Comparison of ENCODE assay signal across 37 cellular contexts in genomic region chr2:77336013-77336412, GRCh38.
DNase-seq lines count a peak whose midpoint lies in the region; ATAC-seq, FAIRE-seq and TF ChIP-seq lines count a peak whose summit lies in the region.
"Had no signal": no experiment of that assay in that cellular context is flagged by ENCODE, and none has a peak within 500 bp of the region (broad histone marks: within the 10 kb centered on the region; RNA-seq: fewer than 3 reads in every experiment).

No MANE protein-coding gene starts in this region.

- no peaks in the 10 kb centered on the region; the same call in 1 of the 2 replicates for H3K4me1 Mint-ChIP-seq in WTC11
- H3K4me1 Mint-ChIP-seq: B cell; CD14-positive monocyte; CD4-positive, alpha-beta memory T cell; CD4-positive, CD25-positive, alpha-beta regulatory T cell; CD8-positive, alpha-beta memory T cell had no signal

- no peak for TF ChIP-seq CTCF in HepG2 (CRISPR knock-in tag; IDR thresholded peaks at IDR 0.05)
- no peak for TF ChIP-seq CTCF in right lobe of liver (IDR thresholded peaks at IDR 0.05)
- TF ChIP-seq CTCF in HEK293 (tag by site-specific recombination; IDR thresholded peaks at IDR 0.05), result no peak
- no peak for TF ChIP-seq CTCF in WTC11 (IDR thresholded peaks at IDR 0.05)
- no peak for TF ChIP-seq CTCF in osteoblast (IDR thresholded peaks at IDR 0.05; ENCODE audit: extremely low read depth, low read depth, low read length)

- POLR2A ChIA-PET in HepG2 (lab: Yijun Ruan, JAX) (no interaction called here), HEK293 (lab: Yijun Ruan, JAX) (no interaction called here), WTC11 (lab: Charles Lee) (no interaction called here)

- no peaks in the 10 kb centered on the region for H3K27me3 ChIP-seq in HepG2 (ENCODE audit: control insufficient read depth in 1 of 2, insufficient read depth in 2 of 2, low read length in 2 of 2)
- H3K27me3 ChIP-seq in right lobe of liver, result no peaks in the 10 kb centered on the region
- H3K27me3 ChIP-seq in osteoblast (ENCODE audit: insufficient read depth, low read length), result no peaks in the 10 kb centered on the region
- H3K27me3 ChIP-seq: BE2C; BLaER1; BLaER1 treated with 17β-estradiol and CSF1 and Interleukin-3, amounts not matched to agents 10 nM and 100 nM had no signal

- intact Hi-C loops in HepG2 (cut with micrococcal nuclease; ENCODE audit: unreplicated experiment) (no loop called here), right lobe of liver (cut with DNase I) (no loop called here)

- H3K9me3 Mint-ChIP-seq in WTC11, result peaks cover 42% of the 10 kb centered on the region

- H3K27ac Mint-ChIP-seq in WTC11, result no peak overlapping the region
- H3K27ac Mint-ChIP-seq: B cell; CD14-positive monocyte; CD4-positive, alpha-beta memory T cell; CD4-positive, alpha-beta T cell; CD4-positive, CD25-positive, alpha-beta regulatory T cell; CD8-positive, alpha-beta memory T cell; CD8-positive, alpha-beta T cell had no signal

- H3K36me3 ChIP-seq in HepG2 (replicated peaks in 1 of 2; ENCODE audit: control insufficient read depth in 1 of 2, insufficient read depth in 2 of 2, low read length in 2 of 2), result no peaks in the 10 kb centered on the region
- no peaks in the 10 kb centered on the region for H3K36me3 ChIP-seq in right lobe of liver
- no peaks in the 10 kb centered on the region for H3K36me3 ChIP-seq in HEK293 (ENCODE audit: control insufficient read depth in 2 of 2, insufficient read depth in 1 of 2, low read length in 2 of 2)
- no peaks in the 10 kb centered on the region for H3K36me3 ChIP-seq in osteoblast (ENCODE audit: insufficient read depth, low read length)
- H3K36me3 ChIP-seq: BE2C; BLaER1; BLaER1 treated with 17β-estradiol and CSF1 and Interleukin-3, amounts not matched to agents 10 nM and 100 nM had no signal

- H3K79me2 ChIP-seq in HepG2 (ENCODE audit: insufficient read depth, low read length) (no peaks in the 10 kb centered on the region), osteoblast (ENCODE audit: insufficient read depth, low read length) (no peaks in the 10 kb centered on the region)

- no peaks in the 10 kb centered on the region for H4K20me1 ChIP-seq in HepG2 (ENCODE audit: insufficient read depth, low read length)
- H4K20me1 ChIP-seq in osteoblast (ENCODE audit: insufficient read depth, low read length), result no peaks in the 10 kb centered on the region
- H4K20me1 ChIP-seq: BLaER1; BLaER1 treated with 17β-estradiol and CSF1 and Interleukin-3, amounts not matched to agents 10 nM and 100 nM had no signal

- no peak overlapping the region for H3K4me3 ChIP-seq in HepG2 (replicated peaks in 1 of 3; ENCODE audit: insufficient read depth in 1 of 3, low read depth in 2 of 3, low read length in 3 of 3)
- no peak overlapping the region for H3K4me3 ChIP-seq in right lobe of liver
- H3K4me3 ChIP-seq in HEK293 (ENCODE audit: low read depth, low read length), result no peak overlapping the region
- no peak overlapping the region for H3K4me3 ChIP-seq in osteoblast (ENCODE audit: insufficient read depth, low read length)
- H3K4me3 ChIP-seq: A549; BLaER1; BLaER1 treated with 17β-estradiol and CSF1 and Interleukin-3, amounts not matched to agents 10 nM and 100 nM had no signal

- no peak for TF ChIP-seq EP300 in HepG2 (IDR thresholded peaks at IDR 0.05; ENCODE audit: low read depth in 2 of 2, low read length in 2 of 2)
- no peak for TF ChIP-seq EP300 in HepG2 (CRISPR knock-in tag; IDR thresholded peaks at IDR 0.05; ENCODE audit: borderline replicate concordance)

- no peak overlapping the region for H3K27ac ChIP-seq in HepG2 (ENCODE audit: extremely low read length, insufficient read depth, low read length)
- H3K27ac ChIP-seq in right lobe of liver, result no peak overlapping the region
- H3K27ac ChIP-seq in HEK293 (ENCODE audit: extremely low read depth, low read depth, low read length), result no peak overlapping the region
- no peak overlapping the region for H3K27ac ChIP-seq in osteoblast (ENCODE audit: low read depth, low read length)
- H3K27ac ChIP-seq: 22Rv1; A549; BLaER1; BLaER1 treated with 17β-estradiol and CSF1 and Interleukin-3, amounts not matched to agents 10 nM and 100 nM; C4-2B had no signal

- TF ChIP-seq POLR2A in HepG2 (IDR thresholded peaks at IDR 0.05; ENCODE audit: insufficient read depth in 1 of 2, low read depth in 2 of 2, low read length in 2 of 2), result no peak
- TF ChIP-seq POLR2A in right lobe of liver (IDR thresholded peaks at IDR 0.05), result no peak

- H3K9me3 ChIP-seq in HepG2 (ENCODE audit: low read length) (peaks cover 26% of the 10 kb centered on the region), right lobe of liver (no peaks in the 10 kb centered on the region), HEK293 (ENCODE audit: control insufficient read depth, insufficient read depth, low read depth, low read length) (no peaks in the 10 kb centered on the region), osteoblast (ENCODE audit: low read depth, low read length) (peaks cover 2% of the 10 kb centered on the region)
- H3K9me3 ChIP-seq: BE2C, Caco-2 had no signal

- no peak overlapping the region for H3K4me3 Mint-ChIP-seq in WTC11
- H3K4me3 Mint-ChIP-seq: B cell; CD14-positive monocyte; CD4-positive, alpha-beta memory T cell; CD4-positive, alpha-beta T cell; CD4-positive, CD25-positive, alpha-beta regulatory T cell; CD8-positive, alpha-beta memory T cell; CD8-positive, alpha-beta T cell had no signal

- H3K4me2 ChIP-seq in HepG2 (ENCODE audit: low read depth, low read length), result no peak overlapping the region
- H3K4me2 ChIP-seq in osteoblast (ENCODE audit: insufficient read depth, low read length), result no peak overlapping the region
- H3K4me2 ChIP-seq: A549; BLaER1; BLaER1 treated with 17β-estradiol and CSF1 and Interleukin-3, amounts not matched to agents 10 nM and 100 nM had no signal

- no peak overlapping the region for H3K9ac ChIP-seq in HepG2 (ENCODE audit: insufficient read depth, low read depth, low read length)
- H3K9ac ChIP-seq: BLaER1; BLaER1 treated with 17β-estradiol and CSF1 and Interleukin-3, amounts not matched to agents 10 nM and 100 nM had no signal

- no peak for TF ChIP-seq RAD21 in HepG2 (CRISPR knock-in tag; IDR thresholded peaks at IDR 0.05)

- DNase-seq in HepG2 (ENCODE audit: low spot score), result no peak
- no peak for DNase-seq in right lobe of liver
- DNase-seq in WTC11 (ENCODE audit: low spot score), result no peak
- peak; percentile 11 for DNase-seq in osteoblast (ENCODE audit: insufficient read length, low spot score, missing footprints)
- DNase-seq in left lobe of liver (ENCODE audit: low spot score), result no peak
- no peak for DNase-seq in NCI-H128 (lab: John Stamatoyannopoulos, UW; ENCODE audit: unreplicated experiment)
- DNase-seq: 8988T; ACHN; AML-193; BE2C; C1 segment of cervical spinal cord; Caco-2; Calu3; CD4-positive, alpha-beta memory T cell; CD4-positive, alpha-beta T cell; CD4-positive, CD25-positive, alpha-beta regulatory T cell; CD8-positive, alpha-beta memory T cell; CD8-positive, alpha-beta T cell; COR-L47; DMS 273 treated with DMSO at 0.1 percent for 48 hours; DMS153; DMS53; DMS79; DMS79 treated with DMSO at 0.1 percent for 48 hours; DND-41; EL had no signal

- in situ Hi-C loops in HepG2 (cut with HindIII; ENCODE audit: extremely low pct_ligation_motif_present, low pct_unique_long_range_greater_than_20kb), result no loop called here

- CTCF ChIA-PET in HepG2 (lab: Yijun Ruan, JAX; ENCODE audit: low intra/inter-chr PET ratio, low total read pairs), result no interaction called here
- CTCF ChIA-PET in HEK293 (lab: Yijun Ruan, JAX), result no interaction called here
- CTCF ChIA-PET in WTC11 (lab: Charles Lee), result no interaction called here

- no peaks in the 10 kb centered on the region for H3K4me1 ChIP-seq in HepG2 (ENCODE audit: insufficient read depth, low read length)
- H3K4me1 ChIP-seq in right lobe of liver, result no peaks in the 10 kb centered on the region
- H3K4me1 ChIP-seq in HEK293 (ENCODE audit: control insufficient read depth, insufficient read depth, low read length), result no peaks in the 10 kb centered on the region
- H3K4me1 ChIP-seq in osteoblast (ENCODE audit: insufficient read depth, low read length), result no peaks in the 10 kb centered on the region
- H3K4me1 ChIP-seq: A549; BE2C; BLaER1; BLaER1 treated with 17β-estradiol and CSF1 and Interleukin-3, amounts not matched to agents 10 nM and 100 nM; Caco-2 had no signal

- no peaks in the 10 kb centered on the region for H3K27me3 Mint-ChIP-seq in WTC11 (ENCODE audit: low read depth)
- H3K27me3 Mint-ChIP-seq: B cell; CD4-positive, alpha-beta memory T cell; CD4-positive, alpha-beta T cell; CD4-positive, CD25-positive, alpha-beta regulatory T cell; CD8-positive, alpha-beta memory T cell had no signal

- no peak for FAIRE-seq in HepG2 (lab: Jason Lieb, UNC)
- FAIRE-seq: A204.1, A549, D721Med had no signal

- H2AFZ ChIP-seq in HepG2 (ENCODE audit: low read length), result no peak overlapping the region
- no peak overlapping the region for H2AFZ ChIP-seq in osteoblast (ENCODE audit: low read length)

- no peak for ATAC-seq in HepG2
- ATAC-seq in right lobe of liver, result no peak
- ATAC-seq in WTC11, result no peak
- ATAC-seq in left lobe of liver, result no peak
- no peak for ATAC-seq in GM21528 (IDR thresholded peaks at IDR 0.05; ENCODE audit: low FRiP score, unreplicated experiment)
- ATAC-seq: A549; CD8-positive, alpha-beta T cell had no signal

- H3K36me3 Mint-ChIP-seq in WTC11, result peaks cover 28% of the 10 kb centered on the region
- H3K36me3 Mint-ChIP-seq: CD14-positive monocyte; CD4-positive, alpha-beta memory T cell; CD4-positive, CD25-positive, alpha-beta regulatory T cell; CD8-positive, alpha-beta memory T cell; CD8-positive, alpha-beta T cell had no signal

- no TSS peak for BruUV-seq in HepG2 (replicated peaks; lab: Mats Ljungman, UMichigan)

TF ChIP-seq in HepG2, 621 proteins besides CTCF, POLR2A, EP300 and RAD21 (continues in another document):
- TF ChIP-seq FOXP1 (IDR thresholded peaks at IDR 0.05) (0 out of 2 replicates have a peak, but pooled peaks have one; percentile 16), FOXP1 (CRISPR knock-in tag; IDR thresholded peaks at IDR 0.05) (no peak), IKZF1 (IDR thresholded peaks at IDR 0.05) (0 out of 2 replicates have a peak, but pooled peaks have one; percentile 72), ZNF562 (CRISPR knock-in tag; IDR thresholded peaks at IDR 0.05; ENCODE audit: borderline replicate concordance) (no peak)

TF ChIP-seq in HEK293, 187 proteins besides CTCF, POLR2A, EP300 and RAD21 (continues in another document):
- TF ChIP-seq ZNF366 (tag by site-specific recombination; conservative IDR thresholded peaks at IDR 0.05), result peak; percentile 29; the same call in 1 of the 2 replicates
